Comparison of ENCODE assay signal across 14 cellular contexts in the genomic region with DNA sequence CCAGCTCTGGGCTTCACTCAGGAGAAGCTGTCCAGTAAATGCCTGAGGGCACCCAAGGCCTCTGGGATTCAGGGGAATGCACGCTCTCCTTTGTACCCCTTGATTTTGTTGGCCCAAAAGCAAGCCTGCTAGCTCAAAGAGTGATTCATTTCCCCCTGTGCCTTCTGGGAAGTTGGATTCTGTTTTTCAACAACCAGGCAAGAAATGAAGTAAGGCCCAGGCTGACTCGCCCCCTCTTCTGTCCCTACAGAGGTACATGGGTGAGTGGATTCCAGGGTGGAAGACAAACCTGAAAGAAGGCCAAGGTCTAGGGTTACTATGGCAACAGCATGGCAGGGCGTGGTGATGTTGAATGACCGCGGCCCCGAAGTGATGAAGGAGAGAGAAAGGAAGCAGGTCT. TPM values are rescaled to one million over a fixed set of nuclear protein-coding genes. Genes with fewer than 3 reads are reported as not detected.
A peak's percentile ranks its signal among the peaks of the same experiment; 100 is the strongest.
DNase-seq lines count a peak whose midpoint lies in the region; ATAC-seq and TF ChIP-seq lines count a peak whose summit lies in the region.
"Had no signal": no experiment of that assay in that cellular context is flagged by ENCODE, and none has a peak within 500 bp of the region (broad histone marks: within the 10 kb centered on the region; RNA-seq: fewer than 3 reads in every experiment).

No MANE protein-coding gene starts in this region.

- intact Hi-C loops in mammary epithelial cell (cut with micrococcal nuclease), result no loop called here
- intact Hi-C loops in left ventricle myocardium inferior (cut with micrococcal nuclease), result no loop called here
- intact Hi-C loops in left colon (cut with DNase I, micrococcal nuclease), result no loop called here

- WGBS in mammary epithelial cell (ENCODE audit: low coverage, missing lambda C conversion rate), result 74% methylated on average over 6 of the region's 6 CpGs

- no peaks in the 10 kb centered on the region for H3K79me2 ChIP-seq in mammary epithelial cell (ENCODE audit: insufficient read depth, low read length)

- no peak overlapping the region for H3K4me3 ChIP-seq in mammary epithelial cell (replicated peaks in 1 of 3; ENCODE audit: insufficient read depth in 1 of 3, low read depth in 2 of 3, low read length in 3 of 3)
- H3K4me3 ChIP-seq in left ventricle myocardium inferior, result no peak overlapping the region

- H3K4me1 ChIP-seq in mammary epithelial cell (ENCODE audit: insufficient read depth, low read length) (no peaks in the 10 kb centered on the region), left ventricle myocardium inferior (no peaks in the 10 kb centered on the region)

- in situ Hi-C loops in mammary epithelial cell (cut with MboI; ENCODE audit: low sequenced_read_pairs in 2 of 2), result no loop called here

- H3K27me3 ChIP-seq in mammary epithelial cell (ENCODE audit: insufficient read depth, low read length) (no peaks in the 10 kb centered on the region), left ventricle myocardium inferior (ENCODE audit: low read depth) (peaks cover 28% of the 10 kb centered on the region)

- H4K20me1 ChIP-seq in mammary epithelial cell (ENCODE audit: insufficient read depth, low read length), result no peaks in the 10 kb centered on the region

- H3K9me3 ChIP-seq in mammary epithelial cell (replicated peaks; ENCODE audit: insufficient read depth, low read length) (no peaks in the 10 kb centered on the region), left ventricle myocardium inferior (replicated peaks) (no peaks in the 10 kb centered on the region)

- DNase-seq in EH (ENCODE audit: low read depth) (peak; percentile 60), mammary epithelial cell (peak; percentile 25), left ventricle myocardium inferior (no peak), pulmonary artery endothelial cell (ENCODE audit: low read depth, low spot score) (peak; percentile 33), left colon (no peak)
- DNase-seq: activated CD4-positive, alpha-beta T cell treated with anti-CD3 and anti-CD28 coated beads for 4 hours; activated T-cell treated with anti-CD3 and anti-CD28 coated beads, Interleukin-2, amount 50 U/mL, for 48 hours; NCI-H2171 treated with DMSO at 0.1 percent for 48 hours; trophoblast cell had no signal

- H3K27ac ChIP-seq in mammary epithelial cell (ENCODE audit: insufficient read depth, low read depth, low read length), result no peak overlapping the region
- peak overlapping the region; percentile 67 for H3K27ac ChIP-seq in left ventricle myocardium inferior (replicated peaks)

- H3K36me3 ChIP-seq in mammary epithelial cell (ENCODE audit: insufficient read depth, low read length), result no peaks in the 10 kb centered on the region
- no peaks in the 10 kb centered on the region for H3K36me3 ChIP-seq in left ventricle myocardium inferior

- BruUV-seq in mammary epithelial cell (replicated peaks; lab: Mats Ljungman, UMichigan), result no TSS peak

- H3K9ac ChIP-seq in mammary epithelial cell (ENCODE audit: insufficient read depth, low read length), result no peak overlapping the region

- dilution Hi-C loops in mammary epithelial cell (cut with HindIII; ENCODE audit: low sequenced_read_pairs), result no loop called here

- TF ChIP-seq CTCF in mammary epithelial cell (conservative IDR thresholded peaks at IDR 0.05 in 1 of 2, IDR thresholded peaks at IDR 0.05 in 1 of 2; ENCODE audit: extremely low read depth in 1 of 2, insufficient read depth in 1 of 2, low read depth in 1 of 2, low read length in 2 of 2) (no peak), left ventricle myocardium inferior (IDR thresholded peaks at IDR 0.05; ENCODE audit: borderline replicate concordance) (no peak)

- peak overlapping the region; percentile 40 for H2AFZ ChIP-seq in mammary epithelial cell (ENCODE audit: low read depth, low read length)

- CTCF ChIA-PET in mammary epithelial cell (lab: Charles Lee; ENCODE audit: low non-redundant PET), result no interaction called here

- ATAC-seq in SK-N-SH treated with all-trans-retinoic acid at 6 μM for 48 hours (no peak), left colon (no peak), HG03378 (IDR thresholded peaks at IDR 0.05; ENCODE audit: unreplicated experiment) (no peak), HG03565 (IDR thresholded peaks at IDR 0.05; ENCODE audit: unreplicated experiment) (no peak)

- no peak overlapping the region for H3K4me2 ChIP-seq in mammary epithelial cell (ENCODE audit: insufficient read depth, low read depth, low read length)

TF ChIP-seq in SK-N-SH treated with all-trans-retinoic acid at 6 μM for 48 hours, 23 proteins besides CTCF, POLR2A, EP300 and RAD21:
- TF ChIP-seq TCF4 (CRISPR knock-in tag; IDR thresholded peaks at IDR 0.05; ENCODE audit: borderline replicate concordance) (no peak), RARB (CRISPR knock-in tag; IDR thresholded peaks at IDR 0.05) (no peak), ZNF70 (CRISPR knock-in tag; IDR thresholded peaks at IDR 0.05) (no peak), ZC3H10 (CRISPR knock-in tag; IDR thresholded peaks at IDR 0.05) (no peak), BACH2 (CRISPR knock-in tag; IDR thresholded peaks at IDR 0.05; ENCODE audit: borderline replicate concordance) (no peak), ARNTL (CRISPR knock-in tag; IDR thresholded peaks at IDR 0.05; ENCODE audit: borderline replicate concordance, low read depth) (no peak), ZNF8 (CRISPR knock-in tag; IDR thresholded peaks at IDR 0.05) (no peak), PPARA (CRISPR knock-in tag; IDR thresholded peaks at IDR 0.05; ENCODE audit: borderline replicate concordance) (no peak), ZFP3 (CRISPR knock-in tag; IDR thresholded peaks at IDR 0.05) (no peak)
- TF ChIP-seq, protein P1, sequence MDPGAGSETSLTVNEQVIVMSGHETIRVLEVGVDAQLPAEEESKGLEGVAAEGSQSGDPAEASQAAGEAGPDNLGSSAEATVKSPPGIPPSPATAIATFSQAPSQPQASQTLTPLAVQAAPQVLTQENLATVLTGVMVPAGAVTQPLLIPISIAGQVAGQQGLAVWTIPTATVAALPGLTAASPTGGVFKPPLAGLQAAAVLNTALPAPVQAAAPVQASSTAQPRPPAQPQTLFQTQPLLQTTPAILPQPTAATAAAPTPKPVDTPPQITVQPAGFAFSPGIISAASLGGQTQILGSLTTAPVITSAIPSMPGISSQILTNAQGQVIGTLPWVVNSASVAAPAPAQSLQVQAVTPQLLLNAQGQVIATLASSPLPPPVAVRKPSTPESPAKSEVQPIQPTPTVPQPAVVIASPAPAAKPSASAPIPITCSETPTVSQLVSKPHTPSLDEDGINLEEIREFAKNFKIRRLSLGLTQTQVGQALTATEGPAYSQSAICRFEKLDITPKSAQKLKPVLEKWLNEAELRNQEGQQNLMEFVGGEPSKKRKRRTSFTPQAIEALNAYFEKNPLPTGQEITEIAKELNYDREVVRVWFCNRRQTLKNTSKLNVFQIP (CRISPR knock-in tag; IDR thresholded peaks at IDR 0.05; ENCODE audit: borderline replicate concordance, low read depth), result no peak
- TF ChIP-seq, protein P2, sequence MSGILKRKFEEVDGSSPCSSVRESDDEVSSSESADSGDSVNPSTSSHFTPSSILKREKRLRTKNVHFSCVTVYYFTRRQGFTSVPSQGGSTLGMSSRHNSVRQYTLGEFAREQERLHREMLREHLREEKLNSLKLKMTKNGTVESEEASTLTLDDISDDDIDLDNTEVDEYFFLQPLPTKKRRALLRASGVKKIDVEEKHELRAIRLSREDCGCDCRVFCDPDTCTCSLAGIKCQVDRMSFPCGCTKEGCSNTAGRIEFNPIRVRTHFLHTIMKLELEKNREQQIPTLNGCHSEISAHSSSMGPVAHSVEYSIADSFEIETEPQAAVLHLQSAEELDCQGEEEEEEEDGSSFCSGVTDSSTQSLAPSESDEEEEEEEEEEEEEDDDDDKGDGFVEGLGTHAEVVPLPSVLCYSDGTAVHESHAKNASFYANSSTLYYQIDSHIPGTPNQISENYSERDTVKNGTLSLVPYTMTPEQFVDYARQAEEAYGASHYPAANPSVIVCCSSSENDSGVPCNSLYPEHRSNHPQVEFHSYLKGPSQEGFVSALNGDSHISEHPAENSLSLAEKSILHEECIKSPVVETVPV (CRISPR knock-in tag; IDR thresholded peaks at IDR 0.05), result no peak
- TF ChIP-seq, protein P3, sequence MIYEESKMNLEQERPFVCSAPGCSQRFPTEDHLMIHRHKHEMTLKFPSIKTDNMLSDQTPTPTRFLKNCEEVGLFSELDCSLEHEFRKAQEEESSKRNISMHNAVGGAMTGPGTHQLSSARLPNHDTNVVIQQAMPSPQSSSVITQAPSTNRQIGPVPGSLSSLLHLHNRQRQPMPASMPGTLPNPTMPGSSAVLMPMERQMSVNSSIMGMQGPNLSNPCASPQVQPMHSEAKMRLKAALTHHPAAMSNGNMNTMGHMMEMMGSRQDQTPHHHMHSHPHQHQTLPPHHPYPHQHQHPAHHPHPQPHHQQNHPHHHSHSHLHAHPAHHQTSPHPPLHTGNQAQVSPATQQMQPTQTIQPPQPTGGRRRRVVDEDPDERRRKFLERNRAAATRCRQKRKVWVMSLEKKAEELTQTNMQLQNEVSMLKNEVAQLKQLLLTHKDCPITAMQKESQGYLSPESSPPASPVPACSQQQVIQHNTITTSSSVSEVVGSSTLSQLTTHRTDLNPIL (CRISPR knock-in tag; IDR thresholded peaks at IDR 0.05; ENCODE audit: low read depth), result no peak

RNA-seq across cellular contexts. Expression of a gene that starts 9.3 kb away (rescaled TPM):
- 1 to 10 TPM in 1 of 2 donors, not detected in 1; 1.7 TPM for total RNA-seq in mammary epithelial cell
- 0.22 TPM for polyA plus RNA-seq in mammary epithelial cell
- not detected for polyA minus RNA-seq in mammary epithelial cell
- 2.1 TPM for total RNA-seq in left ventricle myocardium inferior
- total RNA-seq in pulmonary artery endothelial cell, result 0.67 and 1.3 TPM in 2 replicates
- total RNA-seq in left colon, result under 1 TPM; 0.46 to 0.75 TPM
- total RNA-seq: T-helper 1 cell treated with Interleukin-12 subunit alpha and Interleukin-12 subunit beta and Interleukin-4 antibody, amounts not matched to agents 30 ng/mL and 1 ng/mL, for 36 hours had no signal
- polyA plus RNA-seq: AG04450 had no signal

RNA-seq across cellular contexts. Expression of a gene that starts 10.7 kb away (rescaled TPM):
- not detected for total RNA-seq in mammary epithelial cell
- not detected for polyA plus RNA-seq in mammary epithelial cell
- polyA minus RNA-seq in mammary epithelial cell, result not detected
- total RNA-seq in left ventricle myocardium inferior, result not detected
- not detected in 2 replicates for total RNA-seq in pulmonary artery endothelial cell
- not detected for total RNA-seq in left colon
- total RNA-seq: T-helper 1 cell treated with Interleukin-12 subunit alpha and Interleukin-12 subunit beta and Interleukin-4 antibody, amounts not matched to agents 30 ng/mL and 1 ng/mL, for 36 hours had no signal
- polyA plus RNA-seq: AG04450 had no signal

RNA-seq across cellular contexts. Expression of a gene that starts 40.2 kb away (rescaled TPM):
- total RNA-seq in mammary epithelial cell (100 to 1,000 TPM in 1 of 2 donors, 1 to 10 TPM in 1; 5.2 to 998 TPM), left ventricle myocardium inferior (45.5 TPM), pulmonary artery endothelial cell (0.63 and 1.5 TPM in 2 replicates), left colon (10 to 100 TPM; 12.2 to 16.9 TPM)
- 17.5 TPM for polyA plus RNA-seq in mammary epithelial cell
- 7.9 TPM for polyA minus RNA-seq in mammary epithelial cell
- total RNA-seq: T-helper 1 cell treated with Interleukin-12 subunit alpha and Interleukin-12 subunit beta and Interleukin-4 antibody, amounts not matched to agents 30 ng/mL and 1 ng/mL, for 36 hours had no signal

Comparison
In these comparisons a context has a peak if more than half of its experiments do, and no peak if none do; other contexts are left out.
1. DNase-seq: peak in EH (single experiment), mammary epithelial cell (single experiment) and pulmonary artery endothelial cell (single experiment); none in left ventricle myocardium inferior (single experiment) and left colon (0 of 2).